ENCODE assay signal across 9 cellular contexts in genomic region chr13:74047925-74048324, GRCh38.
A peak's percentile ranks its signal among the peaks of the same experiment; 100 is the strongest.
DNase-seq lines count a peak whose midpoint lies in the region; ATAC-seq and TF ChIP-seq lines count a peak whose summit lies in the region.
"Had no signal": no experiment of that assay in that cellular context is flagged by ENCODE, and none has a peak within 500 bp of the region (broad histone marks: within the 10 kb centered on the region; RNA-seq: fewer than 3 reads in every experiment).

No MANE protein-coding gene starts in this region.

- DNase-seq in DND-41 (no peak), RWPE2 (ENCODE audit: low spot score) (no peak), glutamatergic neuron (no peak), renal cortical epithelial cell (ENCODE audit: low read depth) (peak; percentile 59), GM10248 (ENCODE audit: extremely low spot score) (no peak)
- DNase-seq in stimulated activated CD4-positive, alpha-beta T cell treated with anti-CD3 and anti-CD28 coated beads, Interleukin-15, amount 100 ng/mL, for 24 hours, result no peak

- H3K4me3 Mint-ChIP-seq in glutamatergic neuron (ENCODE audit: unreplicated experiment), result no peak overlapping the region

- no peak overlapping the region for H3K9ac ChIP-seq in DND-41 (ENCODE audit: low read depth, low read length)

- H3K4me1 ChIP-seq in DND-41 (ENCODE audit: insufficient read depth, low read length) (peaks cover 22% of the 10 kb centered on the region), RWPE2 (ENCODE audit: insufficient read depth, poor library complexity, severe bottlenecking) (peaks cover 18% of the 10 kb centered on the region)

- H3K79me2 ChIP-seq in DND-41 (ENCODE audit: insufficient read depth, low read length), result peaks cover 100% of the 10 kb centered on the region

- H3K4me3 ChIP-seq in DND-41 (ENCODE audit: low read depth in 1 of 2, low read length in 2 of 2) (no peak overlapping the region), RWPE2 (ENCODE audit: severe bottlenecking) (no peak overlapping the region)
- H3K4me3 ChIP-seq: PC-9 had no signal

- H3K27ac Mint-ChIP-seq in glutamatergic neuron (ENCODE audit: unreplicated experiment), result peak overlapping the region; percentile 14

- CTCF ChIA-PET in GM10248 (lab: Yijun Ruan, JAX), result interaction anchor here (1.2 to 1.4 kb wide), 2 partner anchors 12 to 50 kb away, joined by 3 read pairs; no protein-coding TSS in a partner anchor

- H3K36me3 ChIP-seq in DND-41 (ENCODE audit: insufficient read depth, low read length) (peaks cover 13% of the 10 kb centered on the region), RWPE2 (ENCODE audit: low read depth) (no peaks in the 10 kb centered on the region)

- TF ChIP-seq CTCF in DND-41 (IDR thresholded peaks at IDR 0.05; ENCODE audit: borderline replicate concordance, extremely low read depth, low read length, poor library complexity, severe bottlenecking), result no peak
- no peak for TF ChIP-seq CTCF in RWPE2 (IDR thresholded peaks at IDR 0.05; ENCODE audit: poor library complexity, severe bottlenecking)
- TF ChIP-seq CTCF in glutamatergic neuron (IDR thresholded peaks at IDR 0.05; ENCODE audit: partially characterized antibody, unreplicated experiment), result no peak
- no peak for TF ChIP-seq CTCF in GM10248 (IDR thresholded peaks at IDR 0.05; ENCODE audit: control extremely low read depth, extremely low read depth, low read depth, missing control alignments)

- H3K9me3 Mint-ChIP-seq in glutamatergic neuron (ENCODE audit: unreplicated experiment), result no peaks in the 10 kb centered on the region

- peaks cover 21% of the 10 kb centered on the region for H3K4me1 Mint-ChIP-seq in glutamatergic neuron (ENCODE audit: low read depth, unreplicated experiment)

- H3K27ac ChIP-seq in DND-41 (ENCODE audit: low read length), result peak overlapping the region; percentile 53
- peak overlapping the region; percentile 28 for H3K27ac ChIP-seq in RWPE2 (ENCODE audit: poor library complexity, severe bottlenecking)
- H3K27ac ChIP-seq: PC-9 had no signal

- POLR2A ChIA-PET in GM10248 (lab: Yijun Ruan, JAX), result no interaction called here

- H3K27me3 ChIP-seq in DND-41 (ENCODE audit: insufficient read depth, low read length, poor library complexity) (no peaks in the 10 kb centered on the region), RWPE2 (ENCODE audit: insufficient read depth, poor library complexity, severe bottlenecking) (no peaks in the 10 kb centered on the region)

- no peak for ATAC-seq in DND-41 (ENCODE audit: insufficient read depth, low read depth)
- ATAC-seq in RWPE2 (ENCODE audit: low read depth), result peak; percentile 92
- ATAC-seq in HG02840 (IDR thresholded peaks at IDR 0.05; ENCODE audit: low FRiP score, unreplicated experiment), result no peak
- no peak for ATAC-seq in GM21737 (IDR thresholded peaks at IDR 0.05; ENCODE audit: unreplicated experiment)

- peaks cover 13% of the 10 kb centered on the region; the same call in 1 of the 2 replicates for H4K20me1 ChIP-seq in DND-41 (ENCODE audit: insufficient read depth, low read length)

- no peak overlapping the region for H3K4me2 ChIP-seq in DND-41 (ENCODE audit: insufficient read depth, low read length)
- H3K4me2 ChIP-seq: PC-9 had no signal

- H3K9me3 ChIP-seq in DND-41 (ENCODE audit: insufficient read depth, low read length, severe bottlenecking) (no peaks in the 10 kb centered on the region), RWPE2 (ENCODE audit: severe bottlenecking) (no peaks in the 10 kb centered on the region)

- no peaks in the 10 kb centered on the region for H3K36me3 Mint-ChIP-seq in glutamatergic neuron (ENCODE audit: unreplicated experiment)

- peaks cover 2% of the 10 kb centered on the region for H3K27me3 Mint-ChIP-seq in glutamatergic neuron (ENCODE audit: unreplicated experiment)

- H2AFZ ChIP-seq in DND-41 (ENCODE audit: low read depth, low read length), result no peak overlapping the region
- H2AFZ ChIP-seq: PC-9 had no signal
